Comparison of ENCODE assay signal across 1 cellular context in the genomic region with DNA sequence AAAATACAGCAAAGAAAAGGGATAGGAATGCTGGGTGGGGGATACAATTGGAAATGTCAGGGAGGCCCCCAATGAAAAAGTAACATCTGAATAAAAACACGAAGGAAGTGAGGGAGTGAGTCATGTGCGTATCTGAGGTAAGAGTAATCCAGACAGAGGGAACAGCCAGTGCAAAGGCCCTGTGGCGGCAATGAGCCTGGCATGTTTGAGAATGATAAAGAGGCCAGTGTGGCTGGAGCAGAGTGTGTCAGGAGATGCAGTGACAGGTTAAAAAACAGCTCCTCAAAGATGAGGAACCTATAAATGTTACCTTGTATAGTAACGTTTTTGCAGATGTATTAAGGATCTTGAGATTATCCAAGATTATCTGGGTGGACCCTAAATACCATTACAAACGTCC.
TF ChIP-seq lines count a peak whose summit lies in the region.

No MANE protein-coding gene starts in this region.

TF ChIP-seq in K562, 482 proteins besides CTCF, POLR2A, EP300 and RAD21 (continued from another document):
- TF ChIP-seq MAZ (CRISPR knock-in tag; conservative IDR thresholded peaks at IDR 0.05 in 1 of 2, IDR thresholded peaks at IDR 0.05 in 1 of 2) = no peak
TF ChIP-seq in K562: peak in this region for 7.
